In genomic region chr6:144285798-144286502, GRCh38 we compare ENCODE assay signal across 8 cellular contexts. TPM values are rescaled to one million over a fixed set of nuclear protein-coding genes. Genes with fewer than 3 reads are reported as not detected.
DNase-seq lines count a peak whose midpoint lies in the region; ATAC-seq and TF ChIP-seq lines count a peak whose summit lies in the region.

No MANE protein-coding gene starts in this region.

- no TSS peak for BruUV-seq in MCF 10A (replicated peaks; lab: Mats Ljungman, UMichigan)

- TF ChIP-seq EP300 in sigmoid colon (IDR thresholded peaks at IDR 0.05): no peak

- H3K4me3 ChIP-seq in ACC112 (ENCODE audit: low read depth, low read length): peak overlapping the region; percentile 91
- H3K4me3 ChIP-seq in iPS-18c (ENCODE audit: insufficient read depth, low read depth, low read length): peak overlapping the region; percentile 88
- H3K4me3 ChIP-seq in sigmoid colon: peak overlapping the region; percentile 50 to 93 (median 87)

- CTCF ChIA-PET in MCF 10A (lab: Yijun Ruan, JAX): interaction anchor here (0.6 to 2.5 kb wide), 12 partner anchors 20 to 200 kb away, joined by 3 to 9 read pairs (median 4); partner anchors contain the start of gene STX11

- TF ChIP-seq POLR2A in GM18951 (IDR thresholded peaks at IDR 0.05; ENCODE audit: extremely low read depth, insufficient read depth, insufficient read length): peak; percentile 22
- no peak for TF ChIP-seq POLR2A in sigmoid colon (IDR thresholded peaks at IDR 0.05)

- peak overlapping the region; percentile 73 for H3K27ac ChIP-seq in ACC112 (ENCODE audit: low read depth, low read length)
- H3K27ac ChIP-seq in sigmoid colon: peak overlapping the region; percentile 91 to 95 (median 94)

- POLR2A ChIA-PET in MCF 10A (lab: Yijun Ruan, JAX): interaction anchor here (0.6 to 2.5 kb wide), 34 partner anchors 9 to 1629 kb away, joined by 3 to 89 read pairs (median 5); partner anchors contain the start of gene SF3B5

- no peaks in the 10 kb centered on the region for H3K9me3 ChIP-seq in iPS-18c (ENCODE audit: control insufficient read depth, insufficient read depth, low read length)
- H3K9me3 ChIP-seq in sigmoid colon: no peaks in the 10 kb centered on the region

- peak overlapping the region; percentile 36 for H2AFZ ChIP-seq in ACC112 (ENCODE audit: low read length, unreplicated experiment)

- H3K27ac Mint-ChIP-seq in MCF 10A (ENCODE audit: low read depth, unreplicated experiment): peak overlapping the region; percentile 74

- no peaks in the 10 kb centered on the region for H3K27me3 Mint-ChIP-seq in MCF 10A (ENCODE audit: insufficient read depth, unreplicated experiment)

- H3K4me3 Mint-ChIP-seq in MCF 10A (ENCODE audit: unreplicated experiment): peak overlapping the region; percentile 97

- H3K4me1 Mint-ChIP-seq in MCF 10A (ENCODE audit: insufficient read depth, unreplicated experiment): peaks cover 16% of the 10 kb centered on the region

- H3K9me3 Mint-ChIP-seq in MCF 10A (ENCODE audit: unreplicated experiment): no peaks in the 10 kb centered on the region

- no peaks in the 10 kb centered on the region for H3K36me3 ChIP-seq in ACC112 (ENCODE audit: insufficient read depth, low read length)
- H3K36me3 ChIP-seq in sigmoid colon: no peaks in the 10 kb centered on the region

- in situ Hi-C loops in GM18951 (cut with MboI; ENCODE audit: low sequenced_read_pairs, unreplicated experiment): no loop called here

- peak; percentile 45 for ATAC-seq in HG03460 (IDR thresholded peaks at IDR 0.05; ENCODE audit: unreplicated experiment)

- WGBS in sigmoid colon, 2 donors: 0 to 1% methylated on average over 51 of the region's 51 CpGs

- TF ChIP-seq CTCF in MCF 10A (IDR thresholded peaks at IDR 0.05; ENCODE audit: unreplicated experiment): no peak
- no peak for TF ChIP-seq CTCF in sigmoid colon (IDR thresholded peaks at IDR 0.05)

- DNase-seq in T-helper 9 cell: peak; percentile 19
- peak; percentile 58 for DNase-seq in MCF 10A (ENCODE audit: unreplicated experiment)
- peak; percentile 87 for DNase-seq in sigmoid colon
- no peak for DNase-seq in NCI-H1436 treated with DMSO at 0.1 percent for 48 hours (lab: John Stamatoyannopoulos, UW)

- H3K4me1 ChIP-seq in ACC112 (ENCODE audit: control insufficient read depth, insufficient read depth, low read length, unreplicated experiment) (peaks cover 18% of the 10 kb centered on the region), sigmoid colon (peaks cover 0 to 25% (median 13%) of the 10 kb centered on the region in 4 donors)

- no peaks in the 10 kb centered on the region for H3K36me3 Mint-ChIP-seq in MCF 10A (ENCODE audit: insufficient read depth, unreplicated experiment)

- intact Hi-C loops in MCF 10A (cut with micrococcal nuclease): loop anchor here (1.0 to 5.0 kb wide), 3 partner anchors 146 to 196 kb away; no protein-coding TSS in a partner anchor
- intact Hi-C loops in sigmoid colon (cut with DNase I): loop anchor here (1.0 to 10.0 kb wide), 4 partner anchors 70 to 196 kb away; partner anchors contain the start of gene SF3B5

- H3K79me2 ChIP-seq in ACC112 (ENCODE audit: control insufficient read depth, insufficient read depth, low read length, unreplicated experiment): peaks cover 56% of the 10 kb centered on the region

- H3K27me3 ChIP-seq in ACC112 (ENCODE audit: insufficient read depth, low read length) (no peaks in the 10 kb centered on the region), sigmoid colon (no peaks in the 10 kb centered on the region)

RNA-seq across cellular contexts. Expression of gene UTRN, which starts 0.8 kb away (rescaled TPM):
- total RNA-seq in MCF 10A (2022) (78.7 and 84.8 TPM in 2 replicates), sigmoid colon (100 to 1,000 TPM in 2 of 4 donors, 10 to 100 TPM in 2; 36.2 to 143 (median 112) TPM)
- 10 to 100 TPM in 2 of 3 donors, 1 to 10 TPM in 1; 9.0 to 36.7 (median 13.4) TPM for polyA plus RNA-seq in sigmoid colon
